In the genomic region with DNA sequence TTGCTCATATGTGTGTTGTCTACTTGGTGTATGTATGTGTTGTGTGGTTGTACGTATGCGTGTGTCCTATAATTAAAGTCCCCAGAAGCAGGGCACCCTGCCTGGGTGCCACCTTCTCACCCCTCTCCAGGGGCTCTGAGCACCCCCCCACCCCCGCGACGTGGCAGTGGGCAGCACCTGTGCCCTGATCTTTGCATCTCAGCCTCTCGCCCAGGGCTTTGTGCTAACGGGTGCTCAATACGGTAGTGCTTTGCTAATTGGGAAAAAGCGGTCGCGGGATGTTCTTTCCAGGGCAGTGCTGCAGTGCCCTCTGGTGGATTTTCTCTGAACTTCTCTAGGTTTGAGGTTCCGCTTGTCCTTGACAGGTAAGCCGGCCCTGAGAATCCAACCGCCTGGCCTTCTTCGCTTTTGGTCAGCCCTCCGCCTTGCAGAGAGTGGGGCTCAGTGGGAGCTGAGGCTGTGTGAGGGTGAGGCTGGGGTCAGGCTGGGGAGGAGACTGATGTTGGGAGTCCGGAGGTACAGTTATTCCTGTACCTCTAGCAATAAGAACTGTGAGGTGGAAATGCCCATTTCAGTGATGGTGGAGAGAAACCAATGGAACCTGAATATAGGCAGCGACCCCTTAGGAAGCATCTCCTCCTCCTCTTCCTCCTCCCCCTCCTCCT, we compare ENCODE assay signal across 8 cellular contexts. TPM values are rescaled to one million over a fixed set of nuclear protein-coding genes. Genes with fewer than 3 reads are reported as not detected.
DNase-seq lines count a peak whose midpoint lies in the region; FAIRE-seq and TF ChIP-seq lines count a peak whose summit lies in the region.

No MANE protein-coding gene starts in this region.

- intact Hi-C loops in ovary (cut with DNase I) = loop anchor here (5.0 to 10.0 kb wide), 3 partner anchors 129 to 172 kb away; a partner anchor contains a TSS

- H3K27ac Mint-ChIP-seq in type B pancreatic cell = no peak overlapping the region

- no peaks in the 10 kb centered on the region for H3K9me3 Mint-ChIP-seq in type B pancreatic cell

- no peaks in the 10 kb centered on the region for H3K36me3 ChIP-seq in ovary

- TF ChIP-seq POLR2A in ovary (IDR thresholded peaks at IDR 0.05) = no peak

- DNase-seq in AG08395 (ENCODE audit: low spot score) (peak; percentile 78), GM19239 (ENCODE audit: insufficient read length, low spot score) (peak; percentile 77), MV-4-11 (lab: John Stamatoyannopoulos, UW) (peak; percentile 64), SHP77 treated with DMSO at 0.1 percent for 48 hours (lab: John Stamatoyannopoulos, UW) (peak; percentile 75), foreskin melanocyte (peak; percentile 68), ovary (peak; percentile 65 to 81 (median 79)), type B pancreatic cell (ENCODE audit: extremely low spot score, unreplicated experiment) (peak; percentile 77)
- DNase-seq in activated T-helper 9 cell treated with anti-CD3 and anti-CD28 coated beads, Interleukin-2, amount 50 U/mL, for 16 hours (ENCODE audit: low read depth) = peak; percentile 49

- H3K4me3 ChIP-seq in ovary = no peak overlapping the region

- peak; percentile 79 for FAIRE-seq in GM19239 (lab: Jason Lieb, UNC)

- no peak for TF ChIP-seq EP300 in ovary (IDR thresholded peaks at IDR 0.05)

- no peaks in the 10 kb centered on the region for H3K27me3 ChIP-seq in ovary

- TF ChIP-seq CTCF in ovary (IDR thresholded peaks at IDR 0.05) = peak; percentile 77 to 93 (median 88)
- TF ChIP-seq CTCF in type B pancreatic cell (conservative IDR thresholded peaks at IDR 0.05) = peak; percentile 96

- 4 to 8% (median 7%) methylated on average over 17 to 18 of the region's 18 CpGs for WGBS in ovary, 3 donors

- H3K9me3 ChIP-seq in ovary = no peaks in the 10 kb centered on the region

- H3K4me3 Mint-ChIP-seq in type B pancreatic cell = no peak overlapping the region

- no peak overlapping the region for H3K27ac ChIP-seq in ovary

- no peaks in the 10 kb centered on the region for H3K36me3 Mint-ChIP-seq in type B pancreatic cell

- no peaks in the 10 kb centered on the region for H3K4me1 Mint-ChIP-seq in type B pancreatic cell (ENCODE audit: unreplicated experiment)

- H3K27me3 Mint-ChIP-seq in type B pancreatic cell = peaks cover 63% of the 10 kb centered on the region

- H3K4me1 ChIP-seq in ovary (ENCODE audit: insufficient read depth) = peaks cover 1% of the 10 kb centered on the region

RNA-seq across cellular contexts. Expression of a gene that starts 17.6 kb away (rescaled TPM):
- total RNA-seq in ovary = 10 to 100 TPM in 6 of 7 donors, 1 to 10 TPM in 1; 5.6 to 31.0 (median 16.1) TPM
- polyA plus RNA-seq in ovary = 1 to 10 TPM; 2.1 to 7.3 TPM
- 57.7 and 65.0 TPM in 2 replicates for total RNA-seq in type B pancreatic cell (ENCODE audit: low replicate concordance)
